Comparison of ENCODE assay signal across 18 cellular contexts in the genomic region with DNA sequence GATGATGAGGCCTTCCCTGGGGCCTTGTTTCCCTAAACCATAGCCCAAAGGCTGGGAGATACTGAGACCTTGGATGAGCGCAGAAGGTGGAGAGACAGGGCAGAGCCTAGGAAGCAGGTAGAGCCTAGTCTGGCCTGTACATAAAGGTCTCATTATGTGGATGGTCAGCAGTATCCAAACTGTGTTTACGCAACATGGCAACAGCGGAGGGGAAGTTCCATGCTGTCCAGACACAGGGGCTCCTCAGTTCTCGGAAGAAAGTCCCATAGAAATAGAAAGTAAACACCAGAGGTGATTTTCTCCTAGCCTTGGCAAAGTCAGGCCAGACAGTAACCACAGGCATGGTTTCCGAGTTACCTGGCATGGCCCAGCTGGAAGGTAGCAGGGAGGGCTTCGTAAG. TPM values are rescaled to one million over a fixed set of nuclear protein-coding genes. Genes with fewer than 3 reads are reported as not detected.
A peak's percentile ranks its signal among the peaks of the same experiment; 100 is the strongest.
DNase-seq lines count a peak whose midpoint lies in the region; ATAC-seq, FAIRE-seq and TF ChIP-seq lines count a peak whose summit lies in the region.
"Had no signal": no experiment of that assay in that cellular context is flagged by ENCODE, and none has a peak within 500 bp of the region (broad histone marks: within the 10 kb centered on the region; RNA-seq: fewer than 3 reads in every experiment).

No MANE protein-coding gene starts in this region.

- no peak overlapping the region for H4K5ac ChIP-seq in mesendoderm (ENCODE audit: low read length)

- TF ChIP-seq EP300 in GM12878 (IDR thresholded peaks at IDR 0.05; ENCODE audit: borderline replicate concordance in 1 of 2, control insufficient read depth in 1 of 2, low read depth in 2 of 2, low read length in 2 of 2) = no peak

- no peak overlapping the region for H2BK5ac ChIP-seq in mesendoderm (ENCODE audit: low read length)

- CTCF ChIA-PET in GM12878 (lab: Yijun Ruan, JAX) = interaction anchor here (4.0 to 5.1 kb wide), 2 partner anchors 8 to 79 kb away, joined by 30 to 31 read pairs; no protein-coding TSS in a partner anchor

- no peak overlapping the region for H2BK120ac ChIP-seq in mesendoderm (ENCODE audit: low read depth, low read length)

- no peaks in the 10 kb centered on the region for H3K9me3 ChIP-seq in heart left ventricle
- no peaks in the 10 kb centered on the region for H3K9me3 ChIP-seq in GM12878 (replicated peaks; ENCODE audit: control insufficient read depth, insufficient read depth, low read length)
- no peaks in the 10 kb centered on the region for H3K9me3 ChIP-seq in stomach smooth muscle (ENCODE audit: control insufficient read depth in 2 of 2, low read length in 2 of 2)

- H2BK15ac ChIP-seq in mesendoderm (replicated peaks; ENCODE audit: low read depth) = no peak overlapping the region

- H3K23ac ChIP-seq in mesendoderm (ENCODE audit: low read length) = no peak overlapping the region

- H3K4me2 ChIP-seq in GM12878 (ENCODE audit: control insufficient read depth, insufficient read depth) (no peak overlapping the region), mesendoderm (ENCODE audit: low read length) (no peak overlapping the region)

- H4K20me1 ChIP-seq in GM12878 (ENCODE audit: control insufficient read depth, insufficient read depth) = no peaks in the 10 kb centered on the region

- TF ChIP-seq CTCF in heart left ventricle (IDR thresholded peaks at IDR 0.05) = no peak
- TF ChIP-seq CTCF in GM12878 (IDR thresholded peaks at IDR 0.05 in 2 of 3, conservative IDR thresholded peaks at IDR 0.05 in 1 of 3; ENCODE audit: control insufficient read depth in 2 of 3, extremely low read depth in 1 of 3, insufficient read depth in 1 of 3, low read depth in 3 of 3, low read length in 3 of 3) = no peak

- H3K79me1 ChIP-seq in mesendoderm (ENCODE audit: low read length) = no peaks in the 10 kb centered on the region

- TF ChIP-seq RAD21 in GM12878 (IDR thresholded peaks at IDR 0.05; ENCODE audit: insufficient read depth, low read depth, low read length) = no peak

- no peak overlapping the region for H2AFZ ChIP-seq in GM12878 (ENCODE audit: control insufficient read depth, low read depth, low read length)

- no peak overlapping the region for H3K9ac ChIP-seq in GM12878 (ENCODE audit: control insufficient read depth, insufficient read depth, low read length)
- H3K9ac ChIP-seq in mesendoderm (ENCODE audit: low read length) = no peak overlapping the region
- no peak overlapping the region for H3K9ac ChIP-seq in stomach smooth muscle (ENCODE audit: low read length in 2 of 2)

- SMC1A ChIA-PET in GM12878 (lab: Charles Lee; ENCODE audit: uncharacterized antibody, unreplicated experiment) = interaction anchor here (2.9 to 10.3 kb wide), 3 partner anchors 12 to 78 kb away, joined by 18 to 170 read pairs (median 108); a partner anchor contains a TSS

- H3K79me2 ChIP-seq in GM12878 (ENCODE audit: control insufficient read depth, insufficient read depth, low read length) = peaks cover 28% of the 10 kb centered on the region
- no peaks in the 10 kb centered on the region for H3K79me2 ChIP-seq in mesendoderm (ENCODE audit: control insufficient read depth, insufficient read depth, low read length)

- H3K27me3 ChIP-seq in heart left ventricle = no peaks in the 10 kb centered on the region
- H3K27me3 ChIP-seq in GM12878 (replicated peaks in 1 of 2; ENCODE audit: control insufficient read depth in 2 of 2, insufficient read depth in 2 of 2, low read length in 1 of 2) = no peaks in the 10 kb centered on the region
- H3K27me3 ChIP-seq in mesendoderm (ENCODE audit: insufficient read depth, low read length, poor library complexity) = no peaks in the 10 kb centered on the region
- no peaks in the 10 kb centered on the region for H3K27me3 ChIP-seq in stomach smooth muscle (ENCODE audit: control insufficient read depth in 1 of 2, insufficient read depth in 2 of 2, low read length in 2 of 2)

- TF ChIP-seq POLR2A in heart left ventricle (IDR thresholded peaks at IDR 0.05) (no peak), GM12878 (IDR thresholded peaks at IDR 0.05; ENCODE audit: low read depth, low read length) (no peak)

- in situ Hi-C loops in GM12878 (cut with MboI) = no loop called here

- WGBS in heart left ventricle, 4 donors = 89 to 94% (median 93%) methylated on average over 6 of the region's 6 CpGs
- 100% methylated on average over 6 of the region's 6 CpGs for WGBS in GM12878 (ENCODE audit: insufficient coverage, insufficient replicate concordance, low lambda C conversion rate, missing lambda C conversion rate)
- WGBS in mesendoderm (ENCODE audit: extremely low coverage, insufficient coverage, low lambda C conversion rate) = no CpG with 5 or more reads among the region's 6 CpGs

- no peak for DNase-seq in heart left ventricle
- DNase-seq in Right ventricle myocardium inferior (ENCODE audit: missing footprints) = no peak
- no peak for DNase-seq in GM12878 (ENCODE audit: low read depth, low spot score)
- DNase-seq in mesendoderm = no peak
- no peak for DNase-seq in T-helper 9 cell
- DNase-seq: CD4-positive, CD25-positive, alpha-beta regulatory T cell; DMS79 treated with DMSO at 0.1 percent for 48 hours; Kasumi-1; NCI-H1417; NCI-H2029 treated with DMSO at 0.1 percent for 48 hours; NCI-H510A treated with DMSO at 0.1 percent for 48 hours; SHP77 had no signal

- no peak overlapping the region for H3K56ac ChIP-seq in mesendoderm (ENCODE audit: low read length)

- RAD21 ChIA-PET in GM12878 (lab: Charles Lee; ENCODE audit: unreplicated experiment) = interaction anchor here (1.1 to 2.9 kb wide), 3 partner anchors 44 to 79 kb away, joined by 3 to 19 read pairs (median 3); no protein-coding TSS in a partner anchor

- POLR2A ChIA-PET in GM12878 (lab: Charles Lee) = interaction anchor here (3.2 kb wide), 1 partner anchor 51 kb away, joined by 15 read pairs; a partner anchor contains a TSS

- no peak for ATAC-seq in heart left ventricle
- no peak for ATAC-seq in Right ventricle myocardium inferior
- ATAC-seq in GM12878 = no peak
- no peak for ATAC-seq in GM21717 (IDR thresholded peaks at IDR 0.05; ENCODE audit: unreplicated experiment)
- ATAC-seq in HG03571 (IDR thresholded peaks at IDR 0.05; ENCODE audit: unreplicated experiment) = no peak
- ATAC-seq: Panc1 had no signal

- no peak overlapping the region for H3K4me3 ChIP-seq in heart left ventricle
- H3K4me3 ChIP-seq in GM12878 = no peak overlapping the region
- no peak overlapping the region for H3K4me3 ChIP-seq in mesendoderm (ENCODE audit: low read length)
- no peak overlapping the region for H3K4me3 ChIP-seq in stomach smooth muscle (ENCODE audit: low read length in 2 of 2)

- peak overlapping the region in 9 of 12 donors; percentile 37 to 89 (median 79) for H3K27ac ChIP-seq in heart left ventricle
- peak overlapping the region; percentile 93; the same call in 1 of the 2 replicates for H3K27ac ChIP-seq in GM12878 (ENCODE audit: control insufficient read depth, insufficient read depth)
- H3K27ac ChIP-seq in mesendoderm (ENCODE audit: low read depth, low read length) = no peak overlapping the region
- peak overlapping the region; percentile 84 for H3K27ac ChIP-seq in stomach smooth muscle (ENCODE audit: low read length)

- H4K8ac ChIP-seq in mesendoderm (ENCODE audit: low read depth, low read length) = no peak overlapping the region

- no TSS peak for BruUV-seq in GM12878 (replicated peaks; lab: Mats Ljungman, UMichigan)

- FAIRE-seq in GM12878 (lab: Jason Lieb, UNC) = no peak
- FAIRE-seq: D721Med, H1 had no signal

- H3K18ac ChIP-seq in mesendoderm (ENCODE audit: low read length) = no peak overlapping the region

- H3K4me1 ChIP-seq in heart left ventricle (peaks cover 10 to 83% (median 61%) of the 10 kb centered on the region in 12 donors), GM12878 (ENCODE audit: control insufficient read depth, insufficient read depth, low read length) (peaks cover 63% of the 10 kb centered on the region), mesendoderm (ENCODE audit: control insufficient read depth, low read depth, low read length) (peaks cover 20% of the 10 kb centered on the region), stomach smooth muscle (ENCODE audit: control insufficient read depth, insufficient read depth, low read length) (peaks cover 49% of the 10 kb centered on the region)

- H2AK5ac ChIP-seq in mesendoderm (ENCODE audit: low read length) = peak overlapping the region; percentile 46

- intact Hi-C loops in heart left ventricle (cut with DNase I) (loop anchor here in 4 of 10 donors (5.0 to 10.0 kb wide), 2 partner anchors 45 to 47 kb away; a partner anchor contains a TSS), Right ventricle myocardium inferior (cut with DNase I) (no loop called here), GM12878 (cut with micrococcal nuclease; ENCODE audit: unreplicated experiment) (no loop called here)

- H3K4ac ChIP-seq in mesendoderm (ENCODE audit: low read depth, low read length) = peak overlapping the region; percentile 28

- H3K36me3 ChIP-seq in heart left ventricle (peaks cover 0 to 38% (median 0%) of the 10 kb centered on the region in 9 donors), GM12878 (ENCODE audit: control insufficient read depth in 2 of 2, insufficient read depth in 2 of 2, low read length in 1 of 2) (peaks cover 0 to 10% of the 10 kb centered on the region in 2 experiments), mesendoderm (ENCODE audit: control insufficient read depth, insufficient read depth, low read length) (no peaks in the 10 kb centered on the region), stomach smooth muscle (ENCODE audit: control insufficient read depth in 2 of 2, insufficient read depth in 2 of 2, low read length in 2 of 2) (no peaks in the 10 kb centered on the region)

RNA-seq across cellular contexts. Expression of a gene that starts 42.1 kb away (rescaled TPM):
- total RNA-seq in heart left ventricle (10 to 100 TPM; 21.2 to 56.3 (median 29.7) TPM), Right ventricle myocardium inferior (47.9 TPM), GM12878 (2014; rRNA removed) (40.6 and 44.5 TPM in 2 replicates), GM12878 (2014; rRNA removed; fragmentation: Illumina TruSeq; extraction: Trizol) (45.4 and 46.4 TPM in 2 replicates), GM12878 (2021) (41.8 and 42.0 TPM in 2 replicates)
- polyA plus RNA-seq in heart left ventricle (10 to 100 TPM in 1 of 2 donors, 1 to 10 TPM in 1; 7.0 to 29.4 TPM), GM12878 (2011; rRNA removed) (51.5 and 54.3 TPM in 2 replicates), GM12878 (2014; fragmentation: Illumina TruSeq; extraction: Trizol) (54.6 and 61.8 TPM in 2 replicates), GM12878 (2014; fragmentation: Nextera tagmentation; extraction: Ambion mirVana) (10 to 100 TPM in 1 of 2 experiments, 1 to 10 TPM in 1; 9.8 to 12.0 TPM), GM12878 (2014; rRNA removed) (38.9 and 45.4 TPM in 2 replicates), GM12878 (2016; fragmentation: Nextera tagmentation; extraction: Ambion mirVana) (10 to 100 TPM; 59.2 to 60.9 TPM)
- total RNA-seq in GM12878 (2013; cell fraction: nucleolus; rRNA removed) = 68.4 and 72.7 TPM in 2 replicates
- 14.5 TPM for polyA plus RNA-seq in GM12878 (2011; ENCODE audit: low read depth)
- 30.4 and 34.3 TPM in 2 replicates for polyA plus RNA-seq in GM12878 (2011; cell fraction: cytosol; rRNA removed)
- polyA plus RNA-seq in GM12878 (2011; cell fraction: nucleus; rRNA removed) = 41.2 and 50.5 TPM in 2 replicates
- 19.9 and 23.7 TPM in 2 replicates for polyA plus RNA-seq in GM12878 (2012)
- polyA minus RNA-seq in GM12878 (2011; rRNA and poly(A)+ RNA removed) = 27.8 and 47.7 TPM in 2 replicates
- 15.1 and 16.2 TPM in 2 replicates for polyA minus RNA-seq in GM12878 (2011; cell fraction: cytosol; rRNA and poly(A)+ RNA removed)
- 15.6 and 20.3 TPM in 2 replicates for polyA minus RNA-seq in GM12878 (2011; cell fraction: nucleus; rRNA and poly(A)+ RNA removed)
- polyA plus RNA-seq in mesendoderm (2013, experiment 1 of 2) = 77.1 TPM
- 72.5 TPM for polyA plus RNA-seq in mesendoderm (2013, experiment 2 of 2)

RNA-seq across cellular contexts. Expression of a gene that starts 49.7 kb away (rescaled TPM):
- total RNA-seq in heart left ventricle = 10 to 100 TPM; 25.0 to 51.5 (median 38.1) TPM
- 10 to 100 TPM; 14.1 to 14.2 TPM for polyA plus RNA-seq in heart left ventricle
- total RNA-seq in Right ventricle myocardium inferior = 41.6 TPM
- total RNA-seq in GM12878 (2013; cell fraction: nucleolus; rRNA removed) = 50.6 and 59.2 TPM in 2 replicates
- 64.2 and 65.7 TPM in 2 replicates for total RNA-seq in GM12878 (2014; rRNA removed)
- total RNA-seq in GM12878 (2014; rRNA removed; fragmentation: Illumina TruSeq; extraction: Trizol) = 73.6 and 76.7 TPM in 2 replicates
- total RNA-seq in GM12878 (2021) = 77.4 and 78.3 TPM in 2 replicates
- polyA plus RNA-seq in GM12878 (2011; ENCODE audit: low read depth) = 42.5 TPM
- polyA plus RNA-seq in GM12878 (2011; rRNA removed) = 54.8 and 59.3 TPM in 2 replicates
- 37.4 and 40.7 TPM in 2 replicates for polyA plus RNA-seq in GM12878 (2011; cell fraction: cytosol; rRNA removed)
- 21.2 and 25.8 TPM in 2 replicates for polyA plus RNA-seq in GM12878 (2011; cell fraction: nucleus; rRNA removed)
- 62.9 and 72.8 TPM in 2 replicates for polyA plus RNA-seq in GM12878 (2012)
- polyA plus RNA-seq in GM12878 (2014; fragmentation: Illumina TruSeq; extraction: Trizol) = 56.8 and 71.5 TPM in 2 replicates
- 10 to 100 TPM; 11.4 to 18.9 TPM for polyA plus RNA-seq in GM12878 (2014; fragmentation: Nextera tagmentation; extraction: Ambion mirVana)
- polyA plus RNA-seq in GM12878 (2014; rRNA removed) = 69.6 and 71.7 TPM in 2 replicates
- 10 to 100 TPM; 74.6 to 75.7 TPM for polyA plus RNA-seq in GM12878 (2016; fragmentation: Nextera tagmentation; extraction: Ambion mirVana)
- 45.6 and 53.5 TPM in 2 replicates for polyA minus RNA-seq in GM12878 (2011; rRNA and poly(A)+ RNA removed)
- 19.9 and 20.6 TPM in 2 replicates for polyA minus RNA-seq in GM12878 (2011; cell fraction: cytosol; rRNA and poly(A)+ RNA removed)
- 12.7 and 26.7 TPM in 2 replicates for polyA minus RNA-seq in GM12878 (2011; cell fraction: nucleus; rRNA and poly(A)+ RNA removed)
- 1.2 TPM for polyA plus RNA-seq in mesendoderm (2013, experiment 1 of 2)
- polyA plus RNA-seq in mesendoderm (2013, experiment 2 of 2) = 1.2 TPM
